16 cellular contexts compared by ENCODE assay signal in the genomic region with DNA sequence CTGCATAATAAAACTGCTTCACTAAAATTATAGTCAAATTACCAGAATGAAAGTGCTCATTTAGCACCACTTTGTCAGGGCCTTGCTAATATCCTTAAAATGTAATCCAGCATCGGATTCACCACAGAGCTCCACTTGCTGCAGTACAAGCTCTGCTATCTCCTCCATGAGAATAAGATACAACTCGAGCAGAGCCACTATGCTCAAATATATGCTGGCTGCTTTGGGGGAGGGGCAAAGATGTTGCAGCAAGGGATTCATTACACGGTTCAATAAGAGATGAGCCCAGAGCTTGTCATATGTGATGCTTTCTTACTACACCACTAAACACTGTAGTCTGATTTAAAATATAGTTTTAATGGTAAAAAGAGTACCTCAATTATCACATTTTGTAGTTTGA.
DNase-seq lines count a peak whose midpoint lies in the region; ATAC-seq and TF ChIP-seq lines count a peak whose summit lies in the region.
"Had no signal": no experiment of that assay in that cellular context is flagged by ENCODE, and none has a peak within 500 bp of the region (broad histone marks: within the 10 kb centered on the region; RNA-seq: fewer than 3 reads in every experiment).

No MANE protein-coding gene starts in this region.

- H3K27me3 ChIP-seq in cardiac muscle cell (no peaks in the 10 kb centered on the region), dorsolateral prefrontal cortex (no peaks in the 10 kb centered on the region)
- H3K27me3 ChIP-seq: gastrocnemius medialis had no signal

- intact Hi-C loops in left ventricle myocardium superior (cut with micrococcal nuclease) (loop anchor here (10.0 kb wide), 1 partner anchor 289 kb away; no protein-coding TSS in a partner anchor), dorsolateral prefrontal cortex (cut with DNase I) (loop anchor here (10.0 kb wide), 2 partner anchors 229 to 279 kb away; no protein-coding TSS in a partner anchor)

- TF ChIP-seq CTCF in cardiac muscle cell (IDR thresholded peaks at IDR 0.05; ENCODE audit: low read depth, low read length) (no peak), dorsolateral prefrontal cortex (IDR thresholded peaks at IDR 0.05 in 54 of 56, conservative IDR thresholded peaks at IDR 0.05 in 2 of 56; ENCODE audit: low read depth in 1 of 56, partially characterized antibody in 56 of 56) (peak in 1 of 56 donors; percentile 10)

- H3K36me3 ChIP-seq in cardiac muscle cell: no peaks in the 10 kb centered on the region
- H3K36me3 ChIP-seq: gastrocnemius medialis, left ventricle myocardium inferior had no signal

- H3K4me3 ChIP-seq in cardiac muscle cell (no peak overlapping the region), dorsolateral prefrontal cortex (peak overlapping the region in 34 of 59 donors; percentile 2 to 44 (median 24))
- H3K4me3 ChIP-seq: gastrocnemius medialis, left ventricle myocardium inferior had no signal

- H3K9me3 ChIP-seq in cardiac muscle cell (ENCODE audit: low read depth): no peaks in the 10 kb centered on the region
- H3K9me3 ChIP-seq: gastrocnemius medialis, left ventricle myocardium inferior had no signal

- H3K27ac ChIP-seq in cardiac muscle cell (peak overlapping the region; percentile 29), dorsolateral prefrontal cortex (peak overlapping the region in 36 of 59 donors; percentile 1 to 69 (median 34))
- H3K27ac ChIP-seq: gastrocnemius medialis, left ventricle myocardium inferior had no signal

- H3K4me1 ChIP-seq in cardiac muscle cell (ENCODE audit: low read depth): peaks cover 33% of the 10 kb centered on the region

- ATAC-seq in left ventricle myocardium superior: no peak
- ATAC-seq: gastrocnemius medialis had no signal

- DNase-seq in cardiac muscle cell (ENCODE audit: low read depth in 1 of 2, low spot score in 1 of 2) (peak in 1 of 2 donors; percentile 47), left ventricle myocardium superior (no peak), NCI-H82 treated with DMSO at 0.1 percent for 48 hours (lab: John Stamatoyannopoulos, UW; ENCODE audit: unreplicated experiment) (peak; percentile 51), dorsolateral prefrontal cortex (peak in 1 of 10 donors; percentile 52), germinal center (ENCODE audit: low spot score) (no peak), NCI-H345 treated with DMSO at 0.1 percent for 48 hours (lab: John Stamatoyannopoulos, UW; ENCODE audit: unreplicated experiment) (no peak), 8988T (no peak), NCI-H774 (lab: John Stamatoyannopoulos, UW) (no peak)
- DNase-seq: activated CD8-positive, alpha-beta memory T cell treated with anti-CD3 and anti-CD28 coated beads, Interleukin-2, amount 50 U/mL, for 4 hours; activated naive CD4-positive, alpha-beta T cell; cortex of kidney; gastrocnemius medialis; left ventricle myocardium inferior; NCI-H2029; Right ventricle myocardium superior; T-helper 9 cell had no signal
